Comparison of ENCODE assay signal across 1 cellular context in the genomic region with DNA sequence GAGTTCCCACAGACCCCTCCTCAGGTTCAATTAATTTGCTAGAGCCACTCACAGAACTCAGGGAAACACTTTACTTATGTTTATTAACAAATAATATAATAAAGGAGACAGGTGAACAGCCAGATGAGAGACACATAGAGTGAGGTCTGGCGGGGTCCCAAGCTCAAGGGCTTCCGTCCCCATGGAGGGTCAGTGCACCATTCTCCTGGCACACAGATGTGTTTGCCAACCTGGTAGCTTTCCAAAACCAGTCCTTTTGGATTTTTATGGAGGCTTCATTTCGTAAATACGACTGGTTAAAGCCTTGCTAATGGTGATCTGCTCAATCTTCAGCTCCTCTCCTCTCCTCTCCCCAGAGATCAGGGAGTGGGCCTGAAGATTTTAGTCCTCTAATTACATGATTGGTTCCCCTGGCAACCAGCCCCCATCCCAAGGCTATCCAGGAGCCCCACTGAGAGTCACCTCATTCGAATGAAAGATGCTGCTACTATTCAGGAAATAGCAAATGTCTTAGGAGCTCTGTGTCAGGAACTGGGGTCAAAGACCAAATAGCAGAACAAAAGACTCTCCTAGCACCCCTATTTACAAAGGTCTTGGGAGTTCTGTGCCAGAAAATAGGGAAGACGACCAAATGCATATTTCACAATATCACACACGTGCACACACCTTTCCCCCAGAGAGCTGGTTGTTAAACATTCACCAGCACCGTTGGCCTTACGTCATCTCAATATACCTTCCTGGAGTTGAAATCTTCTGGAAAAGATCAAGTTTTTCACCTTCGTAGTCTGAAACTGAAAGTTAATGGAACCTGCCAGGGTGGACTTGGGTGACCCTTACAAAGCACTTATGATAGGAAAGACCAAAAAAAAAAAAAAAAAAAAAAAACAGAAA.
TF ChIP-seq lines count a peak whose summit lies in the region.

No MANE protein-coding gene starts in this region.

TF ChIP-seq in H1, 55 proteins besides CTCF, POLR2A, EP300 and RAD21:
- TF ChIP-seq, protein P1, sequence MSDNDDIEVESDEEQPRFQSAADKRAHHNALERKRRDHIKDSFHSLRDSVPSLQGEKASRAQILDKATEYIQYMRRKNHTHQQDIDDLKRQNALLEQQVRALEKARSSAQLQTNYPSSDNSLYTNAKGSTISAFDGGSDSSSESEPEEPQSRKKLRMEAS (IDR thresholded peaks at IDR 0.05), result no peak
- TF ChIP-seq BCL11A (IDR thresholded peaks at IDR 0.05; ENCODE audit: low read depth in 2 of 2, low read length in 2 of 2) (no peak), RBBP5 (IDR thresholded peaks at IDR 0.05; ENCODE audit: borderline replicate concordance, low read depth, low read length) (no peak), SIX5 (IDR thresholded peaks at IDR 0.05; ENCODE audit: low read depth, low read length) (no peak), NANOG (IDR thresholded peaks at IDR 0.05; ENCODE audit: insufficient read depth, low read depth, low read length, poor library complexity, severe bottlenecking) (no peak)
